Comparison of ENCODE assay signal across 24 cellular contexts in genomic region chr20:58268421-58268821, GRCh38. TPM values are rescaled to one million over a fixed set of nuclear protein-coding genes. Genes with fewer than 3 reads are reported as not detected.
DNase-seq lines count a peak whose midpoint lies in the region; ATAC-seq and TF ChIP-seq lines count a peak whose summit lies in the region.
"Had no signal": no experiment of that assay in that cellular context is flagged by ENCODE, and none has a peak within 500 bp of the region (broad histone marks: within the 10 kb centered on the region; RNA-seq: fewer than 3 reads in every experiment).

No MANE protein-coding gene starts in this region.

- H4K20me1 ChIP-seq in Loucy (ENCODE audit: insufficient read depth, low read length, poor library complexity, severe bottlenecking) = no peaks in the 10 kb centered on the region

- no peak for DNase-seq in activated CD4-positive, alpha-beta T cell treated with anti-CD3 and anti-CD28 coated beads, Interleukin-2, amount 10 ng/mL, durations not matched to agents 7 days and 5 days
- DNase-seq in activated CD4-positive, alpha-beta T cell treated with anti-CD3 and anti-CD28 coated beads, Interleukin-2, amount 50 U/mL, for 1 hour = no peak
- DNase-seq in activated naive CD8-positive, alpha-beta T cell treated with anti-CD3 and anti-CD28 coated beads, Interleukin-2, amount 50 U/mL, for 24 hours = no peak
- DNase-seq in neural crest cell (ENCODE audit: low read depth, low spot score) = no peak
- DNase-seq in activated T-cell treated with anti-CD3 and anti-CD28 coated beads, Interleukin-2, amount 50 U/mL, for 4 hours = no peak
- DNase-seq: activated naive CD4-positive, alpha-beta T cell; DMS53; erythroblast; GOT3; MV-4-11; NCI-H2029; NCI-H446 treated with DMSO at 0.1 percent for 48 hours; nucleus accumbens; RPMI8226; stimulated activated CD4-positive, alpha-beta T cell treated with anti-CD3 and anti-CD28 coated beads, Interleukin-12 subunit alpha, Interleukin-12 subunit beta, amount 100 ng/mL, for 4 hours; tibial artery had no signal

- no peaks in the 10 kb centered on the region for H3K27me3 ChIP-seq in Loucy (ENCODE audit: insufficient read depth, low read length, poor library complexity, severe bottlenecking)
- H3K27me3 ChIP-seq: gastroesophageal sphincter, tibial artery had no signal

- H3K4me3 ChIP-seq in Loucy (ENCODE audit: low read length, poor library complexity, severe bottlenecking) = no peak overlapping the region
- H3K4me3 ChIP-seq: gastroesophageal sphincter, tibial artery had no signal

- no peaks in the 10 kb centered on the region for H3K9me3 ChIP-seq in Loucy (ENCODE audit: insufficient read depth, low read depth, low read length)
- H3K9me3 ChIP-seq: gastroesophageal sphincter, tibial artery had no signal

- peaks cover 25% of the 10 kb centered on the region for H3K4me1 ChIP-seq in Loucy (ENCODE audit: insufficient read depth, low read length, poor library complexity, severe bottlenecking)
- H3K4me1 ChIP-seq: gastroesophageal sphincter, tibial artery had no signal

- peak overlapping the region; percentile 73 for H3K27ac Mint-ChIP-seq in activated CD4-positive, alpha-beta T cell treated with anti-CD3 and anti-CD28 coated beads, Interleukin-2, amount 10 ng/mL, durations not matched to agents 7 days and 5 days
- H3K27ac Mint-ChIP-seq in activated naive CD8-positive, alpha-beta T cell treated with anti-CD3 and anti-CD28 coated beads, Interleukin-2, amount 50 U/mL, for 24 hours = peak overlapping the region; percentile 67
- H3K27ac Mint-ChIP-seq in neural crest cell (ENCODE audit: unreplicated experiment) = peak overlapping the region; percentile 65

- H3K4me3 Mint-ChIP-seq in activated CD4-positive, alpha-beta T cell treated with anti-CD3 and anti-CD28 coated beads, Interleukin-2, amount 10 ng/mL, durations not matched to agents 7 days and 5 days = no peak overlapping the region
- no peak overlapping the region for H3K4me3 Mint-ChIP-seq in activated naive CD8-positive, alpha-beta T cell treated with anti-CD3 and anti-CD28 coated beads, Interleukin-2, amount 50 U/mL, for 24 hours
- no peak overlapping the region for H3K4me3 Mint-ChIP-seq in neural crest cell
- no peak overlapping the region for H3K4me3 Mint-ChIP-seq in activated T-cell treated with anti-CD3 and anti-CD28 coated beads, Interleukin-2, amount 50 U/mL, for 4 hours

- peaks cover 30% of the 10 kb centered on the region for H3K4me1 Mint-ChIP-seq in activated CD4-positive, alpha-beta T cell treated with anti-CD3 and anti-CD28 coated beads, Interleukin-2, amount 10 ng/mL, durations not matched to agents 7 days and 5 days
- peaks cover 51% of the 10 kb centered on the region for H3K4me1 Mint-ChIP-seq in activated naive CD8-positive, alpha-beta T cell treated with anti-CD3 and anti-CD28 coated beads, Interleukin-2, amount 50 U/mL, for 24 hours
- peaks cover 13% of the 10 kb centered on the region for H3K4me1 Mint-ChIP-seq in neural crest cell
- peaks cover 24% of the 10 kb centered on the region for H3K4me1 Mint-ChIP-seq in activated T-cell treated with anti-CD3 and anti-CD28 coated beads, Interleukin-2, amount 50 U/mL, for 4 hours (ENCODE audit: low read depth)

- H2AFZ ChIP-seq in Loucy (ENCODE audit: low read length) = peak overlapping the region; percentile 77

- no peak for TF ChIP-seq CTCF in Loucy (conservative IDR thresholded peaks at IDR 0.05; ENCODE audit: low read length)
- TF ChIP-seq CTCF in neural crest cell (conservative IDR thresholded peaks at IDR 0.05) = no peak

- no peaks in the 10 kb centered on the region for H3F3A ChIP-seq in Loucy (ENCODE audit: low read depth)

- no peaks in the 10 kb centered on the region for H3K36me3 ChIP-seq in Loucy (ENCODE audit: insufficient read depth, low read length)

- CTCF ChIA-PET in activated CD4-positive, alpha-beta T cell treated with anti-CD3 and anti-CD28 coated beads, Interleukin-2, amount 10 ng/mL, durations not matched to agents 7 days and 5 days (lab: Charles Lee) = interaction anchor here (0.6 kb wide), 1 partner anchor 379 kb away, joined by 3 read pairs; no protein-coding TSS in a partner anchor

- no peak for ATAC-seq in activated naive CD8-positive, alpha-beta T cell treated with anti-CD3 and anti-CD28 coated beads, Interleukin-2, amount 50 U/mL, for 24 hours
- no peak for ATAC-seq in activated T-cell treated with anti-CD3 and anti-CD28 coated beads, Interleukin-2, amount 50 U/mL, for 4 hours
- ATAC-seq in GM19035 (IDR thresholded peaks at IDR 0.05; ENCODE audit: unreplicated experiment) (no peak), GM21576 (IDR thresholded peaks at IDR 0.05; ENCODE audit: unreplicated experiment) (no peak)
- ATAC-seq: gastroesophageal sphincter had no signal

- no peaks in the 10 kb centered on the region for H3K9me3 Mint-ChIP-seq in activated CD4-positive, alpha-beta T cell treated with anti-CD3 and anti-CD28 coated beads, Interleukin-2, amount 10 ng/mL, durations not matched to agents 7 days and 5 days
- H3K9me3 Mint-ChIP-seq in activated naive CD8-positive, alpha-beta T cell treated with anti-CD3 and anti-CD28 coated beads, Interleukin-2, amount 50 U/mL, for 24 hours = no peaks in the 10 kb centered on the region
- H3K9me3 Mint-ChIP-seq in neural crest cell = no peaks in the 10 kb centered on the region
- no peaks in the 10 kb centered on the region for H3K9me3 Mint-ChIP-seq in activated T-cell treated with anti-CD3 and anti-CD28 coated beads, Interleukin-2, amount 50 U/mL, for 4 hours

- peaks cover 38% of the 10 kb centered on the region for H3K36me3 Mint-ChIP-seq in activated CD4-positive, alpha-beta T cell treated with anti-CD3 and anti-CD28 coated beads, Interleukin-2, amount 10 ng/mL, durations not matched to agents 7 days and 5 days (ENCODE audit: low read depth)
- peaks cover 31% of the 10 kb centered on the region for H3K36me3 Mint-ChIP-seq in activated naive CD8-positive, alpha-beta T cell treated with anti-CD3 and anti-CD28 coated beads, Interleukin-2, amount 50 U/mL, for 24 hours (ENCODE audit: low read depth)
- H3K36me3 Mint-ChIP-seq in neural crest cell (ENCODE audit: low read depth) = peaks cover 8% of the 10 kb centered on the region
- H3K36me3 Mint-ChIP-seq in activated T-cell treated with anti-CD3 and anti-CD28 coated beads, Interleukin-2, amount 50 U/mL, for 4 hours (ENCODE audit: insufficient read depth) = peaks cover 19% of the 10 kb centered on the region

- no peak overlapping the region for H3K9ac ChIP-seq in Loucy (ENCODE audit: low read depth, low read length, poor library complexity, severe bottlenecking)

- H3K27me3 Mint-ChIP-seq in activated CD4-positive, alpha-beta T cell treated with anti-CD3 and anti-CD28 coated beads, Interleukin-2, amount 10 ng/mL, durations not matched to agents 7 days and 5 days = no peaks in the 10 kb centered on the region
- no peaks in the 10 kb centered on the region for H3K27me3 Mint-ChIP-seq in activated naive CD8-positive, alpha-beta T cell treated with anti-CD3 and anti-CD28 coated beads, Interleukin-2, amount 50 U/mL, for 24 hours
- no peaks in the 10 kb centered on the region for H3K27me3 Mint-ChIP-seq in neural crest cell (ENCODE audit: low read depth)
- H3K27me3 Mint-ChIP-seq in activated T-cell treated with anti-CD3 and anti-CD28 coated beads, Interleukin-2, amount 50 U/mL, for 4 hours (ENCODE audit: low read depth) = no peaks in the 10 kb centered on the region

- H3K4me2 ChIP-seq in Loucy (ENCODE audit: low read depth, low read length, poor library complexity, severe bottlenecking) = peak overlapping the region; percentile 51

- POLR2A ChIA-PET in activated CD4-positive, alpha-beta T cell treated with anti-CD3 and anti-CD28 coated beads, Interleukin-2, amount 10 ng/mL, durations not matched to agents 7 days and 5 days (lab: Charles Lee) = no interaction called here

- H3K9me2 ChIP-seq in Loucy (replicated peaks; ENCODE audit: low read depth, low read length) = no peaks in the 10 kb centered on the region

- no peaks in the 10 kb centered on the region for H3K79me2 ChIP-seq in Loucy (ENCODE audit: insufficient read depth, low read length)

RNA-seq across cellular contexts. Expression of gene ANKRD60, which starts 40.0 kb away (rescaled TPM):
- not detected for total RNA-seq in activated CD4-positive, alpha-beta T cell treated with anti-CD3 and anti-CD28 coated beads, Interleukin-2, amount 10 ng/mL, durations not matched to agents 7 days and 5 days
- not detected in 2 replicates for total RNA-seq in neural crest cell
- not detected for total RNA-seq in activated T-cell treated with anti-CD3 and anti-CD28 coated beads, Interleukin-2, amount 50 U/mL, for 4 hours
- total RNA-seq: A673, bronchial epithelial cell, dermis microvascular lymphatic vessel endothelial cell, gastroesophageal sphincter, renal cortical epithelial cell had no signal

RNA-seq across cellular contexts. Expression of gene RAB22A, which starts 41.1 kb away (rescaled TPM):
- 10 to 100 TPM; 15.5 to 18.0 TPM for total RNA-seq in activated CD4-positive, alpha-beta T cell treated with anti-CD3 and anti-CD28 coated beads, Interleukin-2, amount 10 ng/mL, durations not matched to agents 7 days and 5 days
- 15.5 and 16.1 TPM in 2 replicates for total RNA-seq in neural crest cell
- 10 to 100 TPM; 15.9 to 17.9 (median 17.3) TPM for total RNA-seq in activated T-cell treated with anti-CD3 and anti-CD28 coated beads, Interleukin-2, amount 50 U/mL, for 4 hours
